11 cellular contexts compared by ENCODE assay signal in genomic region chr2:43402452-43402937, GRCh38.
A peak's percentile ranks its signal among the peaks of the same experiment; 100 is the strongest.
DNase-seq lines count a peak whose midpoint lies in the region; ATAC-seq, FAIRE-seq and TF ChIP-seq lines count a peak whose summit lies in the region.
"Had no signal": no experiment of that assay in that cellular context is flagged by ENCODE, and none has a peak within 500 bp of the region (broad histone marks: within the 10 kb centered on the region; RNA-seq: fewer than 3 reads in every experiment).

No MANE protein-coding gene starts in this region.

- H3K36me3 ChIP-seq in keratinocyte (ENCODE audit: control insufficient read depth in 2 of 2, extremely low read depth in 1 of 2, insufficient read depth in 2 of 2, low read length in 2 of 2) = no peaks in the 10 kb centered on the region
- no peaks in the 10 kb centered on the region for H3K36me3 ChIP-seq in transverse colon
- H3K36me3 ChIP-seq: cardiac muscle cell had no signal

- H3K9me3 ChIP-seq in keratinocyte (ENCODE audit: control insufficient read depth, low read depth, low read length) (no peaks in the 10 kb centered on the region), transverse colon (no peaks in the 10 kb centered on the region)

- no peak overlapping the region for H2AFZ ChIP-seq in keratinocyte (ENCODE audit: control insufficient read depth, low read length)

- no peak for TF ChIP-seq EP300 in transverse colon (IDR thresholded peaks at IDR 0.05; ENCODE audit: low read depth)

- H3K27me3 Mint-ChIP-seq in glutamatergic neuron (ENCODE audit: unreplicated experiment) = no peaks in the 10 kb centered on the region
- H3K27me3 Mint-ChIP-seq in immature natural killer cell (ENCODE audit: low read depth in 3 of 3) = no peaks in the 10 kb centered on the region

- H3K4me1 Mint-ChIP-seq in glutamatergic neuron (ENCODE audit: low read depth, unreplicated experiment) (peaks cover 4% of the 10 kb centered on the region), immature natural killer cell (peaks cover 0 to 10% of the 10 kb centered on the region in 2 donors)

- H3K9me3 Mint-ChIP-seq in glutamatergic neuron (ENCODE audit: unreplicated experiment) (no peaks in the 10 kb centered on the region), immature natural killer cell (no peaks in the 10 kb centered on the region)

- ATAC-seq in GM18517 (IDR thresholded peaks at IDR 0.05; ENCODE audit: unreplicated experiment) (peak; percentile 59), GM21529 (IDR thresholded peaks at IDR 0.05; ENCODE audit: unreplicated experiment) (peak; percentile 63), HG03439 (IDR thresholded peaks at IDR 0.05; ENCODE audit: unreplicated experiment) (peak; percentile 61)

- H3K4me3 ChIP-seq in keratinocyte (ENCODE audit: control insufficient read depth in 2 of 3, extremely low read depth in 1 of 3, insufficient read depth in 2 of 3, low read depth in 1 of 3, low read length in 3 of 3) (no peak overlapping the region), transverse colon (no peak overlapping the region)
- H3K4me3 ChIP-seq: cardiac muscle cell had no signal

- TF ChIP-seq POLR2A in transverse colon (IDR thresholded peaks at IDR 0.05) = no peak

- H3K4me3 Mint-ChIP-seq in glutamatergic neuron (ENCODE audit: unreplicated experiment) (no peak overlapping the region), immature natural killer cell (no peak overlapping the region)

- intact Hi-C loops in transverse colon (cut with DNase I; ENCODE audit: low total_unique reads) = loop anchor here (10.0 kb wide), 1 partner anchor 58 kb away; no protein-coding TSS in a partner anchor

- H3K27ac ChIP-seq in keratinocyte (ENCODE audit: control insufficient read depth, insufficient read depth, low read length) = peak overlapping the region; percentile 1
- H3K27ac ChIP-seq in transverse colon = peak overlapping the region in 1 of 4 donors; percentile 64
- H3K27ac ChIP-seq: cardiac muscle cell had no signal

- no peak for DNase-seq in keratinocyte (ENCODE audit: low read depth, low spot score)
- DNase-seq in glutamatergic neuron = no peak
- no peak for DNase-seq in immature natural killer cell
- DNase-seq in transverse colon = no peak
- no peak for DNase-seq in activated CD4-positive, alpha-beta T cell treated with anti-CD3 and anti-CD28 coated beads for 1 hour
- DNase-seq: DMS53, left cardiac atrium had no signal

- H3K9ac ChIP-seq in keratinocyte (ENCODE audit: control insufficient read depth, extremely low read depth, insufficient read depth, low read length) = no peak overlapping the region

- H3K36me3 Mint-ChIP-seq in glutamatergic neuron (ENCODE audit: unreplicated experiment) (no peaks in the 10 kb centered on the region), immature natural killer cell (peaks cover 5 to 17% (median 8%) of the 10 kb centered on the region in 3 donors)

- WGBS in transverse colon (ENCODE audit: low coverage in 1 of 2), 2 donors = 80 to 89% methylated on average over 2 to 4 of the region's 4 CpGs

- TF ChIP-seq CTCF in keratinocyte (optimal IDR thresholded peaks at IDR 0.05 in 1 of 3, IDR thresholded peaks at IDR 0.05 in 1 of 3, conservative IDR thresholded peaks at IDR 0.05 in 1 of 3; ENCODE audit: extremely low read depth in 1 of 3, insufficient read depth in 2 of 3, low read length in 3 of 3) = peak in 2 of 3 experiments; percentile 8 to 28
- TF ChIP-seq CTCF in glutamatergic neuron (IDR thresholded peaks at IDR 0.05; ENCODE audit: partially characterized antibody, unreplicated experiment) = no peak
- no peak for TF ChIP-seq CTCF in transverse colon (IDR thresholded peaks at IDR 0.05)

- no peaks in the 10 kb centered on the region for H4K20me1 ChIP-seq in keratinocyte (ENCODE audit: control insufficient read depth, extremely low read depth, insufficient read depth, low read length)

- peaks cover 22% of the 10 kb centered on the region for H3K4me1 ChIP-seq in keratinocyte (ENCODE audit: control insufficient read depth, extremely low read depth, insufficient read depth, low read length)
- peaks cover 0 to 49% (median 7%) of the 10 kb centered on the region in 4 donors for H3K4me1 ChIP-seq in transverse colon

- in situ Hi-C loops in transverse colon (cut with MboI; ENCODE audit: low pct_ligation_motif_present in 1 of 4, low pct_unique_long_range_greater_than_20kb in 1 of 4, low sequenced_read_pairs in 3 of 4) = loop anchor here in 1 of 4 donors (10.0 kb wide), 1 partner anchor 168 kb away; no protein-coding TSS in a partner anchor

- H3K9me1 ChIP-seq in keratinocyte (ENCODE audit: control insufficient read depth, extremely low read depth, insufficient read depth, low read length) = no peaks in the 10 kb centered on the region

- dilution Hi-C loops in keratinocyte (cut with MboI; ENCODE audit: extremely low pct_ligation_motif_present, low sequenced_read_pairs) = no loop called here

- no peaks in the 10 kb centered on the region for H3K79me2 ChIP-seq in keratinocyte (ENCODE audit: control insufficient read depth, insufficient read depth, low read length)

- peak overlapping the region; percentile 55 for H3K4me2 ChIP-seq in keratinocyte (ENCODE audit: control insufficient read depth, extremely low read depth, insufficient read depth, low read depth, low read length)

- peak; percentile 62 for FAIRE-seq in keratinocyte (lab: Jason Lieb, UNC)

- H3K27me3 ChIP-seq in keratinocyte (ENCODE audit: control insufficient read depth, extremely low read depth, insufficient read depth, low read length) = no peaks in the 10 kb centered on the region
- no peaks in the 10 kb centered on the region for H3K27me3 ChIP-seq in transverse colon
- H3K27me3 ChIP-seq: cardiac muscle cell had no signal

- H3K27ac Mint-ChIP-seq in glutamatergic neuron (ENCODE audit: unreplicated experiment) = no peak overlapping the region
- peak overlapping the region in 3 of 6 donors; percentile 40 to 74 (median 56) for H3K27ac Mint-ChIP-seq in immature natural killer cell

Comparison
In these comparisons a context has a peak if more than half of its experiments do, and no peak if none do; other contexts are left out.
1. CTCF ChIP-seq: peak in keratinocyte (2 of 3); none in glutamatergic neuron (single experiment) and transverse colon (0 of 5).
2. Peak in every context shown above with its lines, with median percentiles within 50 percentile points of each other: ATAC-seq.